In genomic region chr5:103122242-103122641, GRCh38 we compare ENCODE assay signal across 15 cellular contexts. TPM values are rescaled to one million over a fixed set of nuclear protein-coding genes. Genes with fewer than 3 reads are reported as not detected.
DNase-seq lines count a peak whose midpoint lies in the region; ATAC-seq, FAIRE-seq and TF ChIP-seq lines count a peak whose summit lies in the region.
"Had no signal": no experiment of that assay in that cellular context is flagged by ENCODE, and none has a peak within 500 bp of the region (broad histone marks: within the 10 kb centered on the region; RNA-seq: fewer than 3 reads in every experiment).

No MANE protein-coding gene starts in this region.

- TF ChIP-seq EP300 in ovary (IDR thresholded peaks at IDR 0.05): no peak

- POLR2A ChIA-PET in activated B cell treated with CpG ODN at 0.5 μM for 24 hours (lab: Charles Lee): no interaction called here
- POLR2A ChIA-PET in naive thymus-derived CD8-positive, alpha-beta T cell (lab: Charles Lee): no interaction called here

- H3K27ac ChIP-seq in BLaER1: no peak overlapping the region
- no peak overlapping the region for H3K27ac ChIP-seq in body of pancreas
- H3K27ac ChIP-seq in ovary: no peak overlapping the region
- H3K27ac ChIP-seq: RWPE1, testis had no signal

- H3K4me3 Mint-ChIP-seq in activated B cell treated with CpG ODN at 0.5 μM for 24 hours: peak overlapping the region; percentile 98
- peak overlapping the region in 7 of 10 donors; percentile 65 to 100 (median 93) for H3K4me3 Mint-ChIP-seq in naive thymus-derived CD8-positive, alpha-beta T cell

- TF ChIP-seq POLR2A in GM12892 (IDR thresholded peaks at IDR 0.05; ENCODE audit: low read depth, low read length) (no peak), body of pancreas (IDR thresholded peaks at IDR 0.05) (no peak), ovary (IDR thresholded peaks at IDR 0.05) (no peak)

- no peak overlapping the region for H3K4me3 ChIP-seq in BLaER1
- no peak overlapping the region for H3K4me3 ChIP-seq in body of pancreas
- no peak overlapping the region for H3K4me3 ChIP-seq in ovary
- H3K4me3 ChIP-seq: testis had no signal

- H3K4me1 Mint-ChIP-seq in activated B cell treated with CpG ODN at 0.5 μM for 24 hours: peaks cover 35% of the 10 kb centered on the region
- H3K4me1 Mint-ChIP-seq in naive thymus-derived CD8-positive, alpha-beta T cell: peaks cover 21 to 73% (median 68%) of the 10 kb centered on the region in 4 donors

- no peaks in the 10 kb centered on the region for H3K9me3 Mint-ChIP-seq in activated B cell treated with CpG ODN at 0.5 μM for 24 hours
- no peaks in the 10 kb centered on the region for H3K9me3 Mint-ChIP-seq in naive thymus-derived CD8-positive, alpha-beta T cell

- CTCF ChIA-PET in activated B cell treated with CpG ODN at 0.5 μM for 24 hours (lab: Charles Lee): no interaction called here

- no peaks in the 10 kb centered on the region for H3K27me3 Mint-ChIP-seq in activated B cell treated with CpG ODN at 0.5 μM for 24 hours
- H3K27me3 Mint-ChIP-seq in naive thymus-derived CD8-positive, alpha-beta T cell: no peaks in the 10 kb centered on the region

- H3K36me3 Mint-ChIP-seq in activated B cell treated with CpG ODN at 0.5 μM for 24 hours (ENCODE audit: low read depth): peaks cover 16% of the 10 kb centered on the region
- H3K36me3 Mint-ChIP-seq in naive thymus-derived CD8-positive, alpha-beta T cell: peaks cover 0 to 13% (median 4%) of the 10 kb centered on the region in 3 donors

- DNase-seq in GM12892 (ENCODE audit: insufficient read length) (no peak), activated B cell treated with CpG ODN at 0.5 μM for 24 hours (no peak), body of pancreas (no peak), cerebellar nuclear complex (lab: John Stamatoyannopoulos, UW) (no peak), hypothalamus (lab: John Stamatoyannopoulos, UW) (no peak), ovary (no peak)
- no peak for DNase-seq in naive thymus-derived CD8-positive, alpha-beta T cell
- DNase-seq: activated CD4-positive, alpha-beta T cell treated with anti-CD3 and anti-CD28 coated beads, Interleukin-2, amount 50 U/mL, for 4 hours; activated gamma-delta T cell treated with Interleukin-2 at 50 U/mL for 16 hours; kidney; NCI-H2081; T-helper 9 cell; testis had no signal

- H3K4me2 ChIP-seq in BLaER1: peak overlapping the region; percentile 92

- H3K27me3 ChIP-seq in BLaER1 (no peaks in the 10 kb centered on the region), body of pancreas (no peaks in the 10 kb centered on the region), ovary (no peaks in the 10 kb centered on the region)
- H3K27me3 ChIP-seq: testis had no signal

- H4K20me1 ChIP-seq in BLaER1: peaks cover 22% of the 10 kb centered on the region

- FAIRE-seq in GM12892 (lab: Jason Lieb, UNC): peak; percentile 44
- FAIRE-seq: kidney had no signal

- H3K9me3 ChIP-seq in BLaER1 (no peaks in the 10 kb centered on the region), body of pancreas (no peaks in the 10 kb centered on the region), ovary (no peaks in the 10 kb centered on the region)
- H3K9me3 ChIP-seq: testis had no signal

- ATAC-seq in activated B cell treated with CpG ODN at 0.5 μM for 24 hours (ENCODE audit: low read depth) (no peak), body of pancreas (no peak)
- no peak for ATAC-seq in naive thymus-derived CD8-positive, alpha-beta T cell

- no peak overlapping the region for H3K27ac Mint-ChIP-seq in activated B cell treated with CpG ODN at 0.5 μM for 24 hours
- H3K27ac Mint-ChIP-seq in naive thymus-derived CD8-positive, alpha-beta T cell: peak overlapping the region in 1 of 10 donors; percentile 17

- H3K4me1 ChIP-seq in BLaER1 (peaks cover 33% of the 10 kb centered on the region), body of pancreas (peaks cover 15% of the 10 kb centered on the region), ovary (ENCODE audit: insufficient read depth) (peaks cover 2% of the 10 kb centered on the region)

- 49 to 50% methylated on average over 3 of the region's 3 CpGs for WGBS in body of pancreas, 2 donors
- WGBS in ovary, 3 donors: 35 to 69% (median 50%) methylated on average over 3 of the region's 3 CpGs

- intact Hi-C loops in activated B cell treated with CpG ODN at 0.5 μM for 24 hours (cut with micrococcal nuclease): no loop called here
- intact Hi-C loops in body of pancreas (cut with DNase I): no loop called here
- intact Hi-C loops in ovary (cut with DNase I): no loop called here

- H3K9ac ChIP-seq in BLaER1: no peak overlapping the region

- TF ChIP-seq CTCF in activated B cell treated with CpG ODN at 0.5 μM for 24 hours (IDR thresholded peaks at IDR 0.05): no peak
- TF ChIP-seq CTCF in body of pancreas (IDR thresholded peaks at IDR 0.05): no peak
- TF ChIP-seq CTCF in ovary (IDR thresholded peaks at IDR 0.05): no peak

- H3K36me3 ChIP-seq in BLaER1 (peaks cover 13% of the 10 kb centered on the region; the same call in 1 of the 2 replicates), body of pancreas (replicated peaks in 1 of 2; ENCODE audit: insufficient read depth in 1 of 2, low read depth in 2 of 2) (no peaks in the 10 kb centered on the region), ovary (no peaks in the 10 kb centered on the region)

RNA-seq across cellular contexts. Expression of gene PPIP5K2, which starts 2.1 kb away (rescaled TPM):
- polyA plus RNA-seq in GM12892 (2012; ENCODE audit: missing spikeins): 40.7 TPM
- total RNA-seq in activated B cell treated with CpG ODN at 0.5 μM for 24 hours (60.7 and 76.1 TPM in 2 replicates), body of pancreas (10 to 100 TPM; 23.1 to 29.6 TPM), ovary (10 to 100 TPM; 32.9 to 63.3 (median 48.4) TPM)
- 10 to 100 TPM; 75.4 to 77.2 TPM for total RNA-seq in naive thymus-derived CD8-positive, alpha-beta T cell
- 10 to 100 TPM; 19.9 to 21.4 (median 20.7) TPM for polyA plus RNA-seq in naive thymus-derived CD8-positive, alpha-beta T cell
- 10 to 100 TPM; 17.8 to 34.1 TPM for polyA plus RNA-seq in ovary

RNA-seq across cellular contexts. Expression of gene GIN1, which starts 2.3 kb away (rescaled TPM):
- 3.2 TPM for polyA plus RNA-seq in GM12892 (2012; ENCODE audit: missing spikeins)
- total RNA-seq in activated B cell treated with CpG ODN at 0.5 μM for 24 hours (9.1 and 12.6 TPM in 2 replicates), body of pancreas (1 to 10 TPM; 1.6 to 5.2 TPM), ovary (10 to 100 TPM in 2 of 7 donors, 1 to 10 TPM in 5; 2.0 to 13.3 (median 9.8) TPM)
- total RNA-seq in naive thymus-derived CD8-positive, alpha-beta T cell: 10 to 100 TPM; 14.6 to 17.4 TPM
- polyA plus RNA-seq in naive thymus-derived CD8-positive, alpha-beta T cell: 1 to 10 TPM; 6.5 to 9.5 (median 8.1) TPM
- polyA plus RNA-seq in ovary: 1 to 10 TPM; 5.0 to 6.0 TPM
